Comparison of ENCODE assay signal across 28 cellular contexts in the genomic region with DNA sequence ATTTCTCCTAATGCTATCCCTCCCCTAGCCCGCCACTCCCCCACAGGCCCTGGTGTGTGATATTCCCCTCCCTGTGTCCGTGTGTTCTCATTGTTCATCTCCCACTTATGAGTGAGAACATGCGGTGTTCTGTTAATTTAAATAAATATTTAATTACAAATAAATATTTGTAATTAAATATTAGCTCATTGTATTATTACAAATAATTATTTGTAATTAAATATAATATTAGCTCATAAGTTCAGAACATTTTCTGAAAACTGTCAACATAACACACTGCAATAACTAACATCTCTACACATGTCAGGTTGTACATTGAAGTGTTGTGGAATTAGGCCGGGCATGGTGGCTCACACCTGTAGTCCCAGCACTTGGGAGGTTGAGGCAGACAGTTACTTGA. TPM values are rescaled to one million over a fixed set of nuclear protein-coding genes. Genes with fewer than 3 reads are reported as not detected.
"Had no signal": no experiment of that assay in that cellular context is flagged by ENCODE, and none has a peak within 500 bp of the region (broad histone marks: within the 10 kb centered on the region; RNA-seq: fewer than 3 reads in every experiment).

No MANE protein-coding gene starts in this region.

- H3K4me3 Mint-ChIP-seq: stimulated activated effector memory CD8-positive, alpha-beta T cell treated with anti-CD3 and anti-CD28 coated beads, Interleukin-12 subunit alpha, Interleukin-12 subunit beta, amount 100 ng/mL, for 72 hours; stimulated activated memory B cell treated with anti-CD40 and anti-IgM and Interleukin-4, amounts not matched to agents 10 μg/mL and 1 μg/mL and 100 μg/mL, for 72 hours; stimulated activated naive B cell treated with anti-CD40 and anti-IgM and Interleukin-4, amounts not matched to agents 10 μg/mL and 1 μg/mL and 100 μg/mL, for 72 hours; stimulated activated naive CD8-positive, alpha-beta T cell treated with anti-CD3 and anti-CD28 coated beads, Interleukin-15, amount 100 ng/mL, for 72 hours; stimulated activated naive CD8-positive, alpha-beta T cell treated with anti-CD3 and anti-CD28 coated beads, Interleukin-15, Interleukin-2, amounts not matched to agents 100 ng/mL and 50 ng/mL, for 24 hours; type B pancreatic cell had no signal

- H3K27me3 Mint-ChIP-seq: stimulated activated memory B cell treated with anti-CD40 and anti-IgM and Interleukin-4, amounts not matched to agents 10 μg/mL and 1 μg/mL and 100 μg/mL, for 72 hours; stimulated activated naive B cell treated with anti-CD40 and anti-IgM and Interleukin-4, amounts not matched to agents 10 μg/mL and 1 μg/mL and 100 μg/mL, for 72 hours; stimulated activated naive CD8-positive, alpha-beta T cell treated with anti-CD3 and anti-CD28 coated beads, Interleukin-15, amount 100 ng/mL, for 72 hours; stimulated activated naive CD8-positive, alpha-beta T cell treated with anti-CD3 and anti-CD28 coated beads, Interleukin-15, Interleukin-2, amounts not matched to agents 100 ng/mL and 50 ng/mL, for 24 hours had no signal

- ATAC-seq: stimulated activated effector memory CD8-positive, alpha-beta T cell treated with anti-CD3 and anti-CD28 coated beads, Interleukin-12 subunit alpha, Interleukin-12 subunit beta, amount 100 ng/mL, for 72 hours; stimulated activated memory B cell treated with anti-CD40 and anti-IgM and Interleukin-4, amounts not matched to agents 10 μg/mL and 1 μg/mL and 100 μg/mL, for 72 hours; stimulated activated naive B cell treated with anti-CD40 and anti-IgM and Interleukin-4, amounts not matched to agents 10 μg/mL and 1 μg/mL and 100 μg/mL, for 72 hours; stimulated activated naive CD8-positive, alpha-beta T cell treated with anti-CD3 and anti-CD28 coated beads, Interleukin-15, amount 100 ng/mL, for 72 hours; stimulated activated naive CD8-positive, alpha-beta T cell treated with anti-CD3 and anti-CD28 coated beads, Interleukin-15, Interleukin-2, amounts not matched to agents 100 U/mL and 50 U/mL, for 24 hours; upper lobe of right lung had no signal

- H3K27ac Mint-ChIP-seq: stimulated activated effector memory CD8-positive, alpha-beta T cell treated with anti-CD3 and anti-CD28 coated beads, Interleukin-12 subunit alpha, Interleukin-12 subunit beta, amount 100 ng/mL, for 72 hours; stimulated activated memory B cell treated with anti-CD40 and anti-IgM and Interleukin-4, amounts not matched to agents 10 μg/mL and 1 μg/mL and 100 μg/mL, for 72 hours; stimulated activated naive B cell treated with anti-CD40 and anti-IgM and Interleukin-4, amounts not matched to agents 10 μg/mL and 1 μg/mL and 100 μg/mL, for 72 hours; stimulated activated naive CD8-positive, alpha-beta T cell treated with anti-CD3 and anti-CD28 coated beads, Interleukin-15, amount 100 ng/mL, for 72 hours; stimulated activated naive CD8-positive, alpha-beta T cell treated with anti-CD3 and anti-CD28 coated beads, Interleukin-15, Interleukin-2, amounts not matched to agents 100 ng/mL and 50 ng/mL, for 24 hours; type B pancreatic cell had no signal

- DNase-seq: stimulated activated CD4-positive, alpha-beta T cell treated with anti-CD3 and anti-CD28 coated beads, Interleukin-2, amount 100 ng/mL, for 48 hours; stimulated activated CD4-positive, alpha-beta T cell treated with anti-CD3 and anti-CD28 coated beads, Interleukin-4, amount 100 ng/mL, for 1 hour; stimulated activated CD4-positive, alpha-beta T cell treated with anti-CD3 and anti-CD28 coated beads, Interleukin-4, amount 100 ng/mL, for 24 hours; stimulated activated CD4-positive, alpha-beta T cell treated with anti-CD3 and anti-CD28 coated beads, Interleukin-4, amount 100 ng/mL, for 4 hours; stimulated activated CD8-positive, alpha-beta memory T cell treated with anti-CD3 and anti-CD28 coated beads, Interleukin-4, amount 100 ng/mL, for 48 hours; stimulated activated naive B cell treated with anti-CD40 and anti-IgM and Interleukin-4, amounts not matched to agents 10 μg/mL and 1 μg/mL and 100 μg/mL, for 72 hours; stimulated activated naive CD4-positive, alpha-beta T cell; stimulated activated naive CD8-positive, alpha-beta T cell treated with anti-CD3 and anti-CD28 coated beads, Interleukin-15, amount 100 ng/mL, for 72 hours; stimulated activated naive CD8-positive, alpha-beta T cell treated with anti-CD3 and anti-CD28 coated beads, Interleukin-15, Interleukin-2, amounts not matched to agents 100 U/mL and 50 U/mL, for 24 hours; stomach; substantia nigra; testis; thyroid gland; tibial artery; transverse colon; trophoblast cell; upper lobe of left lung; upper lobe of right lung; uterus had no signal

- H3K36me3 Mint-ChIP-seq: stimulated activated effector memory CD8-positive, alpha-beta T cell treated with anti-CD3 and anti-CD28 coated beads, Interleukin-12 subunit alpha, Interleukin-12 subunit beta, amount 100 ng/mL, for 72 hours; stimulated activated memory B cell treated with anti-CD40 and anti-IgM and Interleukin-4, amounts not matched to agents 10 μg/mL and 1 μg/mL and 100 μg/mL, for 72 hours; type B pancreatic cell had no signal

- H3K9me3 Mint-ChIP-seq: stimulated activated effector memory CD8-positive, alpha-beta T cell treated with anti-CD3 and anti-CD28 coated beads, Interleukin-12 subunit alpha, Interleukin-12 subunit beta, amount 100 ng/mL, for 72 hours; stimulated activated memory B cell treated with anti-CD40 and anti-IgM and Interleukin-4, amounts not matched to agents 10 μg/mL and 1 μg/mL and 100 μg/mL, for 72 hours; stimulated activated naive B cell treated with anti-CD40 and anti-IgM and Interleukin-4, amounts not matched to agents 10 μg/mL and 1 μg/mL and 100 μg/mL, for 72 hours; stimulated activated naive CD8-positive, alpha-beta T cell treated with anti-CD3 and anti-CD28 coated beads, Interleukin-15, amount 100 ng/mL, for 72 hours; stimulated activated naive CD8-positive, alpha-beta T cell treated with anti-CD3 and anti-CD28 coated beads, Interleukin-15, Interleukin-2, amounts not matched to agents 100 ng/mL and 50 ng/mL, for 24 hours; type B pancreatic cell had no signal

RNA-seq across cellular contexts. Expression of a gene that starts 45.0 kb away (rescaled TPM):
- total RNA-seq: subcutaneous adipose tissue, thoracic aorta, tibial nerve, transverse colon, upper lobe of left lung, upper lobe of right lung, ureter, vagina had no signal
